ENCODE assay signal across 8 cellular contexts in genomic region chr20:45934046-45934586, GRCh38. TPM values are rescaled to one million over a fixed set of nuclear protein-coding genes. Genes with fewer than 3 reads are reported as not detected.
DNase-seq lines count a peak whose midpoint lies in the region; ATAC-seq and TF ChIP-seq lines count a peak whose summit lies in the region.

No MANE protein-coding gene starts in this region.

- intact Hi-C loops in Calu3 (cut with micrococcal nuclease; ENCODE audit: unreplicated experiment): no loop called here

- peak overlapping the region; percentile 100 for H3K4me3 Mint-ChIP-seq in Calu3 (ENCODE audit: low read depth, unreplicated experiment)

- BruUV-seq in Calu3 (replicated peaks; lab: Mats Ljungman, UMichigan): TSS peak; percentile 72

- TF ChIP-seq CTCF in Calu3 (IDR thresholded peaks at IDR 0.05; ENCODE audit: unreplicated experiment): no peak
- no peak for TF ChIP-seq CTCF in RWPE2 (IDR thresholded peaks at IDR 0.05; ENCODE audit: poor library complexity, severe bottlenecking)

- peaks cover 58% of the 10 kb centered on the region for H3K36me3 Mint-ChIP-seq in Calu3 (ENCODE audit: insufficient read depth, unreplicated experiment)

- H3K9me3 Mint-ChIP-seq in Calu3 (ENCODE audit: low read depth, unreplicated experiment): no peaks in the 10 kb centered on the region

- ATAC-seq in GM19438 (IDR thresholded peaks at IDR 0.05; ENCODE audit: low read depth, unreplicated experiment): peak; percentile 23
- ATAC-seq in RWPE2 (ENCODE audit: low read depth): peak; percentile 23
- ATAC-seq in left lobe of liver: peak; percentile 16

- no peaks in the 10 kb centered on the region for H3K9me3 ChIP-seq in RWPE2 (ENCODE audit: severe bottlenecking)

- H3K27ac ChIP-seq in RWPE2 (ENCODE audit: poor library complexity, severe bottlenecking) (peak overlapping the region; percentile 83), cingulate gyrus (ENCODE audit: low read depth, low read length) (peak overlapping the region; percentile 99)

- H3K4me1 Mint-ChIP-seq in Calu3 (ENCODE audit: low read depth, unreplicated experiment): peaks cover 6% of the 10 kb centered on the region

- H3K36me3 ChIP-seq in RWPE2 (ENCODE audit: low read depth): peaks cover 23% of the 10 kb centered on the region

- CTCF ChIA-PET in Calu3 (lab: Charles Lee): interaction anchor here (0.6 to 2.3 kb wide), 13 partner anchors 10 to 135 kb away, joined by 3 to 7 read pairs (median 4); partner anchors contain the start of gene ZSWIM1

- peak overlapping the region; percentile 99 for H3K27ac Mint-ChIP-seq in Calu3 (ENCODE audit: unreplicated experiment)

- peaks cover 8% of the 10 kb centered on the region for H3K4me1 ChIP-seq in RWPE2 (ENCODE audit: insufficient read depth, poor library complexity, severe bottlenecking)

- no peaks in the 10 kb centered on the region for H3K27me3 Mint-ChIP-seq in Calu3 (ENCODE audit: unreplicated experiment)

- DNase-seq in Calu3 (peak; percentile 58), HS-27A (ENCODE audit: low read depth) (peak; percentile 26), RWPE2 (ENCODE audit: low spot score) (peak; percentile 87), left lobe of liver (ENCODE audit: low spot score) (no peak), inferior parietal cortex (ENCODE audit: extremely low spot score) (no peak)
- DNase-seq in stimulated activated naive CD4-positive, alpha-beta T cell treated with Interleukin-2 at 50 U/mL for 16 hours (lab: John Stamatoyannopoulos, UW): peak; percentile 64

- peak overlapping the region; percentile 85 for H3K4me3 ChIP-seq in RWPE2 (ENCODE audit: severe bottlenecking)

- no peaks in the 10 kb centered on the region for H3K27me3 ChIP-seq in RWPE2 (ENCODE audit: insufficient read depth, poor library complexity, severe bottlenecking)

RNA-seq across cellular contexts. Expression of gene PCIF1, which starts 0.4 kb away (rescaled TPM):
- total RNA-seq in Calu3 (2022) (38.1 and 39.8 TPM in 2 replicates), left lobe of liver (11.2 TPM)

RNA-seq across cellular contexts. Expression of gene PLTP, which starts 22.2 kb away (rescaled TPM):
- total RNA-seq in Calu3 (2022) (1.4 and 1.6 TPM in 2 replicates), left lobe of liver (18.8 TPM)

RNA-seq across cellular contexts. Expression of gene ZNF335, which starts 37.9 kb away (rescaled TPM):
- total RNA-seq in Calu3 (2022): 26.4 and 31.9 TPM in 2 replicates
- 7.6 TPM for total RNA-seq in left lobe of liver

RNA-seq across cellular contexts. Expression of gene CTSA, which starts 43.0 kb away (rescaled TPM):
- total RNA-seq in Calu3 (2022) (164 and 201 TPM in 2 replicates), left lobe of liver (68.3 TPM)

RNA-seq across cellular contexts. Expression of gene NEURL2, which starts 43.1 kb away (rescaled TPM):
- total RNA-seq in Calu3 (2022) (6.8 and 8.3 TPM in 2 replicates), left lobe of liver (6.9 TPM)

Comparison
In these comparisons a context has a peak if more than half of its experiments do, and no peak if none do; other contexts are left out.
1. DNase-seq: peak in Calu3 (single experiment), HS-27A (single experiment), RWPE2 (single experiment) and stimulated activated naive CD4-positive, alpha-beta T cell treated with Interleukin-2 at 50 U/mL for 16 hours (single experiment); none in left lobe of liver (single experiment) and inferior parietal cortex (single experiment).
2. Peak in every context shown above with its lines, with median percentiles within 50 percentile points of each other: ATAC-seq.